In the genomic region with DNA sequence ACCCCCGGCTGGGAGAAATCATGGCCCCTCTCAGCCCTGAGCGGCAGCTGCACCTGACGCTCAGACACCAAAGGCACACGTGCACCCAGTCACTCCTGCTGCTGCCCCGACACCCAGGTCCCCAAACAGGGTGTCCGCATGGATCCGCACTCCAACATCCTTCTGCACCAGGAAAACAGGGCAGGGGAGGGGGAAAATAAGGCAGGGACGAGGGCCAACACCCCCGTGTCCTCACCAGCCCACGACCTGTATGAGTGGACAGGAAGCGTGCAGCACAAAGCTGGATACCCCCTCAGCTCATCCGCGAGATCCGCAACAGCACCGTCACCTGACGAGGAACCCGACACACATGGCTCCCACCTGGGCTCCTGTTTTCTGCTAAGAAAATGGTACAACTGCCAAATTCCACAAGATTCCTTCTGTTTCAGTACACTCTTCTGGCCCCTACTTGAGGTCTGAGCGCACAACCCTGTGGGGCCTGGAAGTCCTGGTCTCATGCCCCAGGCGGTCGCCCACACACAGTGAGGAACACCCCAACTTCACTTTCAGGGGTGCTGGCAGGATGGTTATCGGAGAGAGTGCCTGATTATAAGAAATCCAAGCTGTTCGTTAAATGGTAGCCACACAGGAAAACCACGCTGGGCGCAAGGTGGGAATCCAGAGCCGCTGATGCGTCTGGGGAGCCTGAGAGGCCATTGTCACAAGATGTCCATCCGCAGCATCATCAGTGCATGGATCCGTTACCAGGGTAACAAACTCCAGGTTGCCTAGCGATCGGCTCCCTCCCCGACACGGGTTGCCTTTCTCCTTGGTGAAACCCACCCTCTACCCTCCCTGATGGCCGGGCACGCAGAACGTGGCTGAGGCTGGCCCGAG, we compare ENCODE assay signal across 20 cellular contexts.
A peak's percentile ranks its signal among the peaks of the same experiment; 100 is the strongest.
DNase-seq lines count a peak whose midpoint lies in the region; ATAC-seq, FAIRE-seq and TF ChIP-seq lines count a peak whose summit lies in the region.
"Had no signal": no experiment of that assay in that cellular context is flagged by ENCODE, and none has a peak within 500 bp of the region (broad histone marks: within the 10 kb centered on the region; RNA-seq: fewer than 3 reads in every experiment).

No MANE protein-coding gene starts in this region.

- H3K9me3 ChIP-seq in H1 (ENCODE audit: insufficient read depth in 2 of 2, low read depth in 1 of 2, low read length in 1 of 2): no peaks in the 10 kb centered on the region
- no peaks in the 10 kb centered on the region for H3K9me3 ChIP-seq in osteoblast (ENCODE audit: low read depth, low read length)
- no peaks in the 10 kb centered on the region for H3K9me3 ChIP-seq in upper lobe of right lung

- H3K18ac ChIP-seq in H1 (ENCODE audit: extremely low read depth, low read length): no peak overlapping the region

- no peaks in the 10 kb centered on the region for H3K4me1 Mint-ChIP-seq in CD14-positive monocyte
- H3K4me1 Mint-ChIP-seq in activated CD8-positive, alpha-beta T cell treated with anti-CD3 and anti-CD28 coated beads, Interleukin-2, amount 10 ng/mL, durations not matched to agents 7 days and 5 days (ENCODE audit: low read depth): no peaks in the 10 kb centered on the region
- H3K4me1 Mint-ChIP-seq: CD4-positive, CD25-positive, alpha-beta regulatory T cell had no signal

- H2BK12ac ChIP-seq in H1 (ENCODE audit: low read depth, low read length): no peak overlapping the region

- H3K27me3 Mint-ChIP-seq in CD14-positive monocyte (ENCODE audit: low read depth in 3 of 3): peaks cover 0 to 2% (median 0%) of the 10 kb centered on the region in 3 donors
- peaks cover 13% of the 10 kb centered on the region for H3K27me3 Mint-ChIP-seq in activated CD8-positive, alpha-beta T cell treated with anti-CD3 and anti-CD28 coated beads, Interleukin-2, amount 10 ng/mL, durations not matched to agents 7 days and 5 days (ENCODE audit: low read depth)
- H3K27me3 Mint-ChIP-seq: CD4-positive, CD25-positive, alpha-beta regulatory T cell had no signal

- peak overlapping the region; percentile 28; the same call in 1 of the 2 replicates for H4K8ac ChIP-seq in H1 (ENCODE audit: extremely low read depth, insufficient read depth, low read length)

- no peak for TF ChIP-seq EP300 in H1 (IDR thresholded peaks at IDR 0.05; ENCODE audit: borderline replicate concordance in 1 of 2, low read depth in 2 of 2, low read length in 2 of 2)

- no peak for FAIRE-seq in H1 (lab: Jason Lieb, UNC)
- FAIRE-seq: colon, GM12892 had no signal

- no peak overlapping the region for H3K14ac ChIP-seq in H1 (ENCODE audit: insufficient read length)

- no peak overlapping the region for H3K4ac ChIP-seq in H1 (replicated peaks; ENCODE audit: insufficient read length, low read depth, low read length)

- H3K4me1 ChIP-seq in H1 (replicated peaks in 1 of 4; ENCODE audit: control insufficient read depth in 3 of 4, insufficient read depth in 4 of 4, low read length in 3 of 4) (peaks cover 0 to 14% (median 6%) of the 10 kb centered on the region in 4 experiments; a peak in 5 of 7 replicates), osteoblast (ENCODE audit: insufficient read depth, low read length) (peaks cover 2% of the 10 kb centered on the region), upper lobe of right lung (peaks cover 11% of the 10 kb centered on the region)

- no peak overlapping the region for H2AK5ac ChIP-seq in H1 (ENCODE audit: low read depth, low read length)

- H4K20me1 ChIP-seq in H1 (replicated peaks in 1 of 2; ENCODE audit: control insufficient read depth in 1 of 2, insufficient read depth in 2 of 2, low read length in 2 of 2) (peaks cover 45 to 61% of the 10 kb centered on the region in 2 experiments), osteoblast (ENCODE audit: insufficient read depth, low read length) (peaks cover 43% of the 10 kb centered on the region)

- intact Hi-C loops in upper lobe of right lung (cut with DNase I): no loop called here
- intact Hi-C loops in CD14-positive monocyte (cut with micrococcal nuclease): no loop called here

- H2AFZ ChIP-seq in H1 (ENCODE audit: low read length) (no peak overlapping the region), osteoblast (ENCODE audit: low read length) (no peak overlapping the region)
- H2AFZ ChIP-seq: parathyroid adenoma had no signal

- H3K4me3 Mint-ChIP-seq in CD14-positive monocyte: no peak overlapping the region
- no peak overlapping the region for H3K4me3 Mint-ChIP-seq in activated CD8-positive, alpha-beta T cell treated with anti-CD3 and anti-CD28 coated beads, Interleukin-2, amount 10 ng/mL, durations not matched to agents 7 days and 5 days
- H3K4me3 Mint-ChIP-seq: CD4-positive, CD25-positive, alpha-beta regulatory T cell had no signal

- no peak overlapping the region for H4K91ac ChIP-seq in H1 (replicated peaks; ENCODE audit: insufficient read length, low read length)

- peaks cover 0 to 2% (median 0%) of the 10 kb centered on the region in 7 donors for H3K9me3 Mint-ChIP-seq in CD14-positive monocyte
- H3K9me3 Mint-ChIP-seq in activated CD8-positive, alpha-beta T cell treated with anti-CD3 and anti-CD28 coated beads, Interleukin-2, amount 10 ng/mL, durations not matched to agents 7 days and 5 days (ENCODE audit: insufficient read depth): no peaks in the 10 kb centered on the region
- H3K9me3 Mint-ChIP-seq: CD4-positive, CD25-positive, alpha-beta regulatory T cell had no signal

- H3K27me3 ChIP-seq in H1 (replicated peaks in 1 of 4; ENCODE audit: control insufficient read depth in 3 of 4, extremely low read depth in 1 of 4, insufficient read depth in 3 of 4, low read length in 3 of 4) (no peaks in the 10 kb centered on the region), osteoblast (ENCODE audit: insufficient read depth, low read length) (no peaks in the 10 kb centered on the region), upper lobe of right lung (no peaks in the 10 kb centered on the region)

- no peak for TF ChIP-seq CTCF in H1 (IDR thresholded peaks at IDR 0.05; ENCODE audit: control extremely low read depth in 1 of 3, insufficient read depth in 1 of 3, low read depth in 1 of 3, low read length in 3 of 3)
- TF ChIP-seq CTCF in osteoblast (IDR thresholded peaks at IDR 0.05; ENCODE audit: extremely low read depth, low read depth, low read length): no peak
- no peak for TF ChIP-seq CTCF in upper lobe of right lung (IDR thresholded peaks at IDR 0.05)
- TF ChIP-seq CTCF in CD14-positive monocyte (IDR thresholded peaks at IDR 0.05): no peak

- no peaks in the 10 kb centered on the region for H3K23me2 ChIP-seq in H1 (ENCODE audit: low read depth, low read length)

- no peak for ATAC-seq in upper lobe of right lung
- no peak for ATAC-seq in GM18502 (IDR thresholded peaks at IDR 0.05; ENCODE audit: poor library complexity, unreplicated experiment)
- ATAC-seq in activated CD8-positive, alpha-beta T cell treated with anti-CD3 and anti-CD28 coated beads, Interleukin-2, amount 10 ng/mL, durations not matched to agents 7 days and 5 days: no peak

- POLR2A ChIA-PET in H1 (lab: Charles Lee; ENCODE audit: partially characterized antibody): no interaction called here
- POLR2A ChIA-PET in activated CD8-positive, alpha-beta T cell treated with anti-CD3 and anti-CD28 coated beads, Interleukin-2, amount 10 ng/mL, durations not matched to agents 7 days and 5 days (lab: Charles Lee): no interaction called here

- H3K27ac ChIP-seq in H1 (ENCODE audit: low read depth, low read length) (no peak overlapping the region), osteoblast (ENCODE audit: low read depth, low read length) (no peak overlapping the region), upper lobe of right lung (no peak overlapping the region)

- no peak overlapping the region for H3K4me2 ChIP-seq in H1 (ENCODE audit: insufficient read depth in 1 of 2, low read depth in 2 of 2, low read length in 2 of 2)
- H3K4me2 ChIP-seq in osteoblast (ENCODE audit: insufficient read depth, low read length): no peak overlapping the region

- H3K27ac Mint-ChIP-seq in CD14-positive monocyte: peak overlapping the region in 3 of 7 donors; percentile 48 to 71 (median 57)
- H3K27ac Mint-ChIP-seq in activated CD8-positive, alpha-beta T cell treated with anti-CD3 and anti-CD28 coated beads, Interleukin-2, amount 10 ng/mL, durations not matched to agents 7 days and 5 days: no peak overlapping the region
- H3K27ac Mint-ChIP-seq: CD4-positive, CD25-positive, alpha-beta regulatory T cell had no signal

- peak; percentile 27 for DNase-seq in activated effector memory CD4-positive, alpha-beta T cell treated with anti-CD3 and anti-CD28 coated beads, Interleukin-2, amount 50 U/mL, for 16 hours
- no peak for DNase-seq in activated effector memory CD4-positive, alpha-beta T cell treated with Interleukin-2 at 50 U/mL for 16 hours
- DNase-seq in H1 (ENCODE audit: low read depth in 1 of 2, low spot score in 2 of 2): no peak
- peak; percentile 79 for DNase-seq in osteoblast (ENCODE audit: insufficient read length, low spot score, missing footprints)
- peak; percentile 49 for DNase-seq in upper lobe of right lung
- no peak for DNase-seq in CD14-positive monocyte (ENCODE audit: low spot score)
- no peak for DNase-seq in activated CD8-positive, alpha-beta T cell treated with anti-CD3 and anti-CD28 coated beads, Interleukin-2, amount 10 ng/mL, durations not matched to agents 7 days and 5 days
- DNase-seq: activated CD4-positive, alpha-beta T cell treated with anti-CD3 and anti-CD28 coated beads for 4 hours; activated naive CD4-positive, alpha-beta T cell; CD4-positive, CD25-positive, alpha-beta regulatory T cell; NCI-H1092 treated with DMSO at 0.1 percent for 48 hours; NCI-H2171 treated with DMSO at 0.1 percent for 48 hours; NCI-H774; stimulated activated CD4-positive, alpha-beta T cell treated with anti-CD3 and anti-CD28 coated beads, Interleukin-4, amount 100 ng/mL, for 24 hours; T-helper 9 cell had no signal

- H3K9ac ChIP-seq in H1 (replicated peaks in 1 of 4; ENCODE audit: extremely low read depth in 1 of 4, low read depth in 3 of 4, low read length in 3 of 4): no peak overlapping the region
- H3K9ac ChIP-seq: parathyroid adenoma had no signal

- no peak overlapping the region for H3K23ac ChIP-seq in H1 (ENCODE audit: insufficient read length)

- H2BK15ac ChIP-seq in H1 (ENCODE audit: low read length): no peak overlapping the region

- peaks cover 11 to 64% (median 22%) of the 10 kb centered on the region in 4 experiments; a peak in 7 of 8 replicates for H3K36me3 ChIP-seq in H1 (ENCODE audit: control insufficient read depth in 2 of 4, insufficient read depth in 4 of 4, low read length in 3 of 4)
- H3K36me3 ChIP-seq in osteoblast (ENCODE audit: insufficient read depth, low read length): peaks cover 20% of the 10 kb centered on the region
- H3K36me3 ChIP-seq in upper lobe of right lung: peaks cover 22% of the 10 kb centered on the region

- TF ChIP-seq RAD21 in H1 (IDR thresholded peaks at IDR 0.05 in 1 of 2, conservative IDR thresholded peaks at IDR 0.05 in 1 of 2; ENCODE audit: low read depth in 2 of 2, low read length in 2 of 2): no peak

- WGBS in H1 (ENCODE audit: extremely low coverage in 1 of 2, insufficient coverage in 1 of 2, insufficient read length in 1 of 2, insufficient replicate concordance in 2 of 2, low coverage in 1 of 2, low lambda C conversion rate in 2 of 2, missing lambda C conversion rate in 1 of 2), 2 experiments: 93% methylated on average over 32 of the region's 36 CpGs; no CpG with 5 or more reads in 1 of the 2 experiments

- no peak overlapping the region for H2BK20ac ChIP-seq in H1 (ENCODE audit: low read length)

- peaks cover 0 to 81% of the 10 kb centered on the region in 2 experiments; a peak in 2 of 4 replicates for H3K79me2 ChIP-seq in H1 (ENCODE audit: control insufficient read depth in 1 of 2, insufficient read depth in 2 of 2, low read length in 2 of 2)
- peaks cover 67% of the 10 kb centered on the region for H3K79me2 ChIP-seq in osteoblast (ENCODE audit: insufficient read depth, low read length)

- no peak overlapping the region for H4K5ac ChIP-seq in H1 (ENCODE audit: insufficient read length, low read depth, low read length)

- H3K36me3 Mint-ChIP-seq in CD14-positive monocyte: peaks cover 39 to 76% of the 10 kb centered on the region in 2 donors
- no peaks in the 10 kb centered on the region for H3K36me3 Mint-ChIP-seq in activated CD8-positive, alpha-beta T cell treated with anti-CD3 and anti-CD28 coated beads, Interleukin-2, amount 10 ng/mL, durations not matched to agents 7 days and 5 days (ENCODE audit: low read depth)
- H3K36me3 Mint-ChIP-seq: CD4-positive, CD25-positive, alpha-beta regulatory T cell had no signal

- CTCF ChIA-PET in H1 (lab: Charles Lee; ENCODE audit: partially characterized antibody): interaction anchor here (0.9 to 1.4 kb wide), 2 partner anchors 22 to 43 kb away, joined by 3 to 4 read pairs; no protein-coding TSS in a partner anchor
- CTCF ChIA-PET in activated CD8-positive, alpha-beta T cell treated with anti-CD3 and anti-CD28 coated beads, Interleukin-2, amount 10 ng/mL, durations not matched to agents 7 days and 5 days (lab: Charles Lee): no interaction called here

- peaks cover 31% of the 10 kb centered on the region for H3K79me1 ChIP-seq in H1 (ENCODE audit: low read depth, low read length)

- no peak overlapping the region for H3K56ac ChIP-seq in H1 (replicated peaks; ENCODE audit: insufficient read length, low read depth, low read length)

- H3K4me3 ChIP-seq in H1 (ENCODE audit: extremely low read depth in 1 of 4, insufficient read depth in 2 of 4, low read depth in 3 of 4, low read length in 4 of 4) (no peak overlapping the region), osteoblast (ENCODE audit: insufficient read depth, low read length) (no peak overlapping the region), upper lobe of right lung (no peak overlapping the region)
- H3K4me3 ChIP-seq: skin epidermis had no signal

- H2BK120ac ChIP-seq in H1 (replicated peaks; ENCODE audit: low read depth, low read length): no peak overlapping the region

- no peak for TF ChIP-seq POLR2A in H1 (IDR thresholded peaks at IDR 0.05; ENCODE audit: control extremely low read depth in 1 of 2, low read depth in 2 of 2, low read length in 2 of 2)

- H2BK5ac ChIP-seq in H1 (ENCODE audit: low read depth, low read length): 0 out of 2 replicates have a peak overlapping the region, but pooled peaks have one; percentile 35

Comparison
In these comparisons a context has a peak if more than half of its experiments do, and no peak if none do; other contexts are left out.
1. DNase-seq: peak in activated effector memory CD4-positive, alpha-beta T cell treated with anti-CD3 and anti-CD28 coated beads, Interleukin-2, amount 50 U/mL, for 16 hours (single experiment), osteoblast (single experiment) and upper lobe of right lung (single experiment); none in activated effector memory CD4-positive, alpha-beta T cell treated with Interleukin-2 at 50 U/mL for 16 hours (single experiment), H1 (0 of 2), CD14-positive monocyte (single experiment) and activated CD8-positive, alpha-beta T cell treated with anti-CD3 and anti-CD28 coated beads, Interleukin-2, amount 10 ng/mL, durations not matched to agents 7 days and 5 days (single experiment).